In the genomic region with DNA sequence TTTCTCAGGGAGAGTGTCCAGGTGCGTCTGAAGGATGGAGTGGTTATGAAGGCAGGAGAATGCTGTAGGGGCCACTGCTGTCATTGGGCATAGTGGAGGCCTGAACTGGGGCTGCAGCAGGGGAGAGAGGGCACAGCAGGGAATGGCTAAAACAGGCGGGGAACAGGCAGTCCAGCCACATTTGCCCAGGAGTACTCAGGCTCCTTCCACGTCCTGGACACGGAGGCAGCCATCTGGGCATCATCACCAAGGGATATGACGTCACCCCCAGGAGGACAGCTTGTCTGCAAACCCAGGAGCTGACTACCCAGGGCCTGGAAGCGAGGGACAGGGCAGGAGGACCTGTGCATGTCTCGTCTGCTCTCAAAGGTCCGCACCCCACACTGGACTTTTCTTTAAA, we compare ENCODE assay signal across 16 cellular contexts. TPM values are rescaled to one million over a fixed set of nuclear protein-coding genes. Genes with fewer than 3 reads are reported as not detected.
DNase-seq lines count a peak whose midpoint lies in the region; ATAC-seq and TF ChIP-seq lines count a peak whose summit lies in the region.
"Had no signal": no experiment of that assay in that cellular context is flagged by ENCODE, and none has a peak within 500 bp of the region (broad histone marks: within the 10 kb centered on the region; RNA-seq: fewer than 3 reads in every experiment).

No MANE protein-coding gene starts in this region.

- H3K27me3 ChIP-seq in osteoblast (ENCODE audit: insufficient read depth, low read length): no peaks in the 10 kb centered on the region

- peak; percentile 45 for DNase-seq in activated effector memory CD4-positive, alpha-beta T cell treated with anti-CD3 and anti-CD28 coated beads, Interleukin-2, amount 50 U/mL, for 16 hours
- no peak for DNase-seq in activated effector memory CD4-positive, alpha-beta T cell treated with Interleukin-2 at 50 U/mL for 16 hours
- peak; percentile 53 for DNase-seq in coronary artery (ENCODE audit: low spot score)
- peak; percentile 74 for DNase-seq in osteoblast (ENCODE audit: insufficient read length, low spot score, missing footprints)
- DNase-seq in iPS-NIHi11 (ENCODE audit: low spot score): no peak
- no peak for DNase-seq in SHP77 (lab: John Stamatoyannopoulos, UW)
- DNase-seq: Calu3, DMS79, MM.1S, NCI-H1105 treated with DMSO at 0.1 percent for 48 hours, NCI-H187, NCI-H446 treated with DMSO at 0.1 percent for 48 hours, NCI-H774, SIG-M5 had no signal

- no peaks in the 10 kb centered on the region for H3K36me3 ChIP-seq in osteoblast (ENCODE audit: insufficient read depth, low read length)

- H3K4me1 ChIP-seq in osteoblast (ENCODE audit: insufficient read depth, low read length): no peaks in the 10 kb centered on the region
- H3K4me1 ChIP-seq: A549 had no signal

- H3K27ac ChIP-seq in coronary artery: no peak overlapping the region
- H3K27ac ChIP-seq in osteoblast (ENCODE audit: low read depth, low read length): no peak overlapping the region
- H3K27ac ChIP-seq: A549 had no signal

- TF ChIP-seq CTCF in coronary artery (IDR thresholded peaks at IDR 0.05) (no peak), osteoblast (IDR thresholded peaks at IDR 0.05; ENCODE audit: extremely low read depth, low read depth, low read length) (no peak)

- H3K9me3 ChIP-seq in osteoblast (ENCODE audit: low read depth, low read length): no peaks in the 10 kb centered on the region
- H3K9me3 ChIP-seq: A549 had no signal

- no peaks in the 10 kb centered on the region for H4K20me1 ChIP-seq in osteoblast (ENCODE audit: insufficient read depth, low read length)

- ATAC-seq in esophagus mucosa: no peak

- no peak overlapping the region for H2AFZ ChIP-seq in osteoblast (ENCODE audit: low read length)

- no peak overlapping the region for H3K4me2 ChIP-seq in osteoblast (ENCODE audit: insufficient read depth, low read length)
- H3K4me2 ChIP-seq: A549 had no signal

- H3K79me2 ChIP-seq in osteoblast (ENCODE audit: insufficient read depth, low read length): no peaks in the 10 kb centered on the region

- H3K4me3 ChIP-seq in coronary artery: no peak overlapping the region
- H3K4me3 ChIP-seq in osteoblast (ENCODE audit: insufficient read depth, low read length): no peak overlapping the region
- H3K4me3 ChIP-seq: A549 had no signal

RNA-seq across cellular contexts. Expression of gene VSTM2B, which starts 22.2 kb away (rescaled TPM):
- not detected in 2 replicates for total RNA-seq in osteoblast
- not detected for total RNA-seq in esophagus mucosa
- total RNA-seq: Calu3 had no signal

RNA-seq across cellular contexts. Expression of gene POP4, which starts 58.1 kb away (rescaled TPM):
- total RNA-seq in osteoblast (59.4 and 61.0 TPM in 2 replicates), esophagus mucosa (49.3 TPM)

Comparison
In these comparisons a context has a peak if more than half of its experiments do, and no peak if none do; other contexts are left out.
1. DNase-seq: peak in activated effector memory CD4-positive, alpha-beta T cell treated with anti-CD3 and anti-CD28 coated beads, Interleukin-2, amount 50 U/mL, for 16 hours (single experiment), coronary artery (single experiment) and osteoblast (single experiment); none in activated effector memory CD4-positive, alpha-beta T cell treated with Interleukin-2 at 50 U/mL for 16 hours (single experiment), iPS-NIHi11 (single experiment) and SHP77 (0 of 2).